Comparison of ENCODE assay signal across 8 cellular contexts in the genomic region with DNA sequence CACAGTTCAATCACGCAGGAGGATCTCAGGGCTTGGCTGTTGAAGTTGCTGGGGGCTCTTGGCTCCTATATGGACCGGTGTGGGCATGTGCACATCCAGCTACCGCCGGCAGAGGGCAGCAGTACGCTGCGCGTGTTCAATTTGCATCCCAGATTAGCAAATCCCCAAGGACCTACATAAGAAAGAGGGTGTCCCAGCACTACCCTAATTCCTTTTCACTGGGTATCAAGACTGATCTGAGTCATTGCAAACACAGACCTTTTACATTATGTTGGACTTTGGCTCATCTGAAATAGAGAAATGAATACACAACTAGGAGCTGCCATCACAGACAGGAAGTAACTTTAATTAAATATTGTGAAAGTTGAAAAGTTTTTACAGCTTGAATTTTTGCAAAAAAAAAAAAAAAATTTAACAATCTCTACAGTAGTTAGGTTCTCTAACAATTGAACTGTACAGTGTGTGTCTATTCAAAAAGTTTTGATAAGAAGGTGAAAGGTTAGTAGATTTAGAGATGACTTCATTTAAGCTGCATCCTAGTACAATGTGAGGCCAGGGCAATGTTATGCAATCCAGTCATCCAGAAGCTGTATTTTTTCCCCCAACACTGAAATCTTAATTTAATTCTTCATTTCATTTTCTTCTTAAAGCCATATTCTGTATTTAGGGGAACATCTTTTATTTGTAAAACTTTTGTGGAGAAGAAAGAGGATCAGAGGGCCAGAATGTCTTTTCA.
DNase-seq lines count a peak whose midpoint lies in the region; ATAC-seq and TF ChIP-seq lines count a peak whose summit lies in the region.

No MANE protein-coding gene starts in this region.

- H3K18ac ChIP-seq in IMR-90 (ENCODE audit: low read depth, low read length): no peak overlapping the region

- H3K9me3 Mint-ChIP-seq in activated T-helper 2 cell treated with anti-CD3 and anti-CD28 coated beads, Interferon-gamma antibody, Interleukin-2, Interleukin-4, amounts not matched to agents 10 μg/mL and 5 μg/mL and 100 μg/mL, durations not matched to agents 14 hours and 24 hours and 36 hours: no peaks in the 10 kb centered on the region
- no peaks in the 10 kb centered on the region for H3K9me3 Mint-ChIP-seq in osteocyte (ENCODE audit: unreplicated experiment)

- H3K23ac ChIP-seq in IMR-90 (ENCODE audit: low read depth, low read length): no peak overlapping the region

- no peak overlapping the region for H4K91ac ChIP-seq in IMR-90 (ENCODE audit: insufficient read depth, low read depth, low read length)

- 0% methylated on average over 4 of the region's 7 CpGs; no CpG with 5 or more reads in 1 of the 2 experiments for WGBS in IMR-90 (ENCODE audit: extremely low coverage in 2 of 2, insufficient read length in 1 of 2), 2 experiments

- POLR2A ChIA-PET in IMR-90 (lab: Charles Lee; ENCODE audit: unreplicated experiment): interaction anchor here (0.5 kb wide), 2 partner anchors 326 to 411 kb away, joined by 3 to 7 read pairs; no protein-coding TSS in a partner anchor

- CTCF ChIA-PET in IMR-90 (lab: Yijun Ruan, JAX): interaction anchor here (0.5 to 3.8 kb wide), 15 partner anchors 19 to 621 kb away, joined by 3 to 90 read pairs (median 4); partner anchors contain the start of gene EBF1

- H3K79me1 ChIP-seq in IMR-90 (ENCODE audit: low read depth in 1 of 2, low read length in 2 of 2): no peaks in the 10 kb centered on the region

- H3K9me3 ChIP-seq in IMR-90 (ENCODE audit: control insufficient read depth, insufficient read depth, low read length) (no peaks in the 10 kb centered on the region), tibial artery (no peaks in the 10 kb centered on the region)

- H3K9me1 ChIP-seq in IMR-90 (ENCODE audit: insufficient read depth, low read length): no peaks in the 10 kb centered on the region

- no peak overlapping the region for H4K8ac ChIP-seq in IMR-90 (ENCODE audit: low read depth in 2 of 2, low read length in 2 of 2)

- no peak overlapping the region for H4K5ac ChIP-seq in IMR-90 (ENCODE audit: low read depth, low read length)

- H3K56ac ChIP-seq in IMR-90 (ENCODE audit: extremely low read depth, insufficient read depth, low read length): no peak overlapping the region

- TF ChIP-seq RAD21 in IMR-90 (IDR thresholded peaks at IDR 0.05; ENCODE audit: low read length): peak; percentile 89

- ATAC-seq in GM21529 (IDR thresholded peaks at IDR 0.05; ENCODE audit: unreplicated experiment) (peak; percentile 92), IMR-90 (ENCODE audit: low read depth) (peak; percentile 95)

- H2BK120ac ChIP-seq in IMR-90 (ENCODE audit: low read depth, low read length): no peak overlapping the region

- H2AFZ ChIP-seq in IMR-90 (replicated peaks; ENCODE audit: low read length, poor library complexity): peak overlapping the region; percentile 24

- dilution Hi-C loops in IMR-90 (cut with HindIII; ENCODE audit: low sequenced_read_pairs, unreplicated experiment): loop anchor here (25.0 kb wide), 1 partner anchor 442 kb away; no protein-coding TSS in a partner anchor

- DNase-seq in Daoy (ENCODE audit: low read depth) (peak; percentile 80), IMR-90 (peak; percentile 60), RPMI8226 (peak; percentile 51), foreskin melanocyte (peak; percentile 62), osteocyte (ENCODE audit: extremely low spot score, unreplicated experiment) (no peak), tibial artery (peak; percentile 68 to 84)
- peak; percentile 41 for DNase-seq in activated T-helper 2 cell treated with anti-CD3 and anti-CD28 coated beads, Interferon-gamma antibody, Interleukin-2, Interleukin-4, amounts not matched to agents 10 μg/mL and 5 μg/mL and 100 μg/mL, durations not matched to agents 14 hours and 24 hours and 36 hours (ENCODE audit: low spot score)

- in situ Hi-C loops in IMR-90 (cut with MboI; ENCODE audit: low sequenced_read_pairs): no loop called here

- no peak overlapping the region for H2BK20ac ChIP-seq in IMR-90 (ENCODE audit: low read depth, low read length)

- H3K36me3 Mint-ChIP-seq in activated T-helper 2 cell treated with anti-CD3 and anti-CD28 coated beads, Interferon-gamma antibody, Interleukin-2, Interleukin-4, amounts not matched to agents 10 μg/mL and 5 μg/mL and 100 μg/mL, durations not matched to agents 14 hours and 24 hours and 36 hours (ENCODE audit: low read depth): no peaks in the 10 kb centered on the region
- peaks cover 28% of the 10 kb centered on the region for H3K36me3 Mint-ChIP-seq in osteocyte (ENCODE audit: unreplicated experiment)

- H3K4me1 Mint-ChIP-seq in activated T-helper 2 cell treated with anti-CD3 and anti-CD28 coated beads, Interferon-gamma antibody, Interleukin-2, Interleukin-4, amounts not matched to agents 10 μg/mL and 5 μg/mL and 100 μg/mL, durations not matched to agents 14 hours and 24 hours and 36 hours (ENCODE audit: low read depth): peaks cover 2% of the 10 kb centered on the region
- H3K4me1 Mint-ChIP-seq in osteocyte (ENCODE audit: unreplicated experiment): peaks cover 72% of the 10 kb centered on the region

- H3K4me3 Mint-ChIP-seq in activated T-helper 2 cell treated with anti-CD3 and anti-CD28 coated beads, Interferon-gamma antibody, Interleukin-2, Interleukin-4, amounts not matched to agents 10 μg/mL and 5 μg/mL and 100 μg/mL, durations not matched to agents 14 hours and 24 hours and 36 hours (ENCODE audit: low read depth): no peak overlapping the region
- no peak overlapping the region for H3K4me3 Mint-ChIP-seq in osteocyte (ENCODE audit: unreplicated experiment)

- no peak for TF ChIP-seq POLR2A in IMR-90 (IDR thresholded peaks at IDR 0.05; ENCODE audit: low read depth, low read length)

- intact Hi-C loops in IMR-90 (cut with micrococcal nuclease) (loop anchor here (1.0 kb wide), 4 partner anchors 411 to 620 kb away; no protein-coding TSS in a partner anchor), tibial artery (cut with DNase I; ENCODE audit: low total_unique reads) (loop anchor here (2.0 kb wide), 1 partner anchor 407 kb away; no protein-coding TSS in a partner anchor)
- intact Hi-C loops in activated T-helper 2 cell treated with anti-CD3 and anti-CD28 coated beads, Interferon-gamma antibody, Interleukin-2, Interleukin-4, amounts not matched to agents 10 μg/mL and 5 μg/mL and 100 μg/mL, durations not matched to agents 14 hours and 24 hours and 36 hours (cut with micrococcal nuclease): loop anchor here (1.0 to 5.0 kb wide), 3 partner anchors 411 to 518 kb away; no protein-coding TSS in a partner anchor

- H3K4me1 ChIP-seq in IMR-90 (ENCODE audit: control insufficient read depth, insufficient read depth, low read length) (no peaks in the 10 kb centered on the region), tibial artery (peaks cover 0 to 63% (median 35%) of the 10 kb centered on the region in 4 donors)

- no peak overlapping the region for H3K27ac ChIP-seq in IMR-90 (ENCODE audit: insufficient read depth, low read length)
- peak overlapping the region in 1 of 2 donors; percentile 14 for H3K27ac ChIP-seq in tibial artery

- H2BK15ac ChIP-seq in IMR-90 (ENCODE audit: low read depth, low read length): no peak overlapping the region

- no peak overlapping the region for H3K4ac ChIP-seq in IMR-90 (ENCODE audit: low read depth, low read length)

- no TSS peak for BruUV-seq in IMR-90 (replicated peaks; lab: Mats Ljungman, UMichigan)

- no peak overlapping the region for H3K4me3 ChIP-seq in IMR-90 (ENCODE audit: insufficient read depth, low read depth, low read length)
- no peak overlapping the region for H3K4me3 ChIP-seq in tibial artery

- no peak overlapping the region for H2AK9ac ChIP-seq in IMR-90 (replicated peaks; ENCODE audit: low read depth, low read length, poor library complexity)

- H4K20me1 ChIP-seq in IMR-90 (ENCODE audit: insufficient read depth, low read length): no peaks in the 10 kb centered on the region; the same call in 1 of the 2 replicates

- H3K4me2 ChIP-seq in IMR-90 (ENCODE audit: low read depth, low read length): no peak overlapping the region

- H3K27me3 Mint-ChIP-seq in activated T-helper 2 cell treated with anti-CD3 and anti-CD28 coated beads, Interferon-gamma antibody, Interleukin-2, Interleukin-4, amounts not matched to agents 10 μg/mL and 5 μg/mL and 100 μg/mL, durations not matched to agents 14 hours and 24 hours and 36 hours (ENCODE audit: low read depth): peaks cover 9% of the 10 kb centered on the region
- H3K27me3 Mint-ChIP-seq in osteocyte (ENCODE audit: unreplicated experiment): no peaks in the 10 kb centered on the region

- TF ChIP-seq CTCF in IMR-90 (conservative IDR thresholded peaks at IDR 0.05; ENCODE audit: low read depth, low read length) (peak; percentile 90), osteocyte (IDR thresholded peaks at IDR 0.05) (peak; percentile 96), tibial artery (IDR thresholded peaks at IDR 0.05) (peak; percentile 97)

- no peak overlapping the region for H2BK5ac ChIP-seq in IMR-90 (ENCODE audit: low read depth, low read length, poor library complexity, severe bottlenecking)

- no peak overlapping the region for H3K14ac ChIP-seq in IMR-90 (replicated peaks; ENCODE audit: low read depth, low read length)

- no peak overlapping the region for H3K9ac ChIP-seq in IMR-90 (ENCODE audit: low read depth, low read length)

- H2AK5ac ChIP-seq in IMR-90 (ENCODE audit: low read depth, low read length): no peak overlapping the region

- H3K36me3 ChIP-seq in IMR-90 (ENCODE audit: control insufficient read depth, insufficient read depth, low read length) (no peaks in the 10 kb centered on the region), tibial artery (no peaks in the 10 kb centered on the region)

- H3K27me3 ChIP-seq in IMR-90 (ENCODE audit: control insufficient read depth, insufficient read depth, low read length) (peaks cover 2% of the 10 kb centered on the region; the same call in 1 of the 2 replicates), tibial artery (no peaks in the 10 kb centered on the region)

- no peak overlapping the region for H3K27ac Mint-ChIP-seq in activated T-helper 2 cell treated with anti-CD3 and anti-CD28 coated beads, Interferon-gamma antibody, Interleukin-2, Interleukin-4, amounts not matched to agents 10 μg/mL and 5 μg/mL and 100 μg/mL, durations not matched to agents 14 hours and 24 hours and 36 hours
- peak overlapping the region; percentile 25 for H3K27ac Mint-ChIP-seq in osteocyte (ENCODE audit: unreplicated experiment)

TF ChIP-seq in IMR-90, 13 proteins besides CTCF, POLR2A, EP300 and RAD21 (continues in another document):
- TF ChIP-seq SMC3 (IDR thresholded peaks at IDR 0.05; ENCODE audit: low read depth, low read length): peak; percentile 97
- TF ChIP-seq RCOR1 (IDR thresholded peaks at IDR 0.05; ENCODE audit: insufficient replicate concordance, low read length): no peak
- no peak for TF ChIP-seq FOS (IDR thresholded peaks at IDR 0.05; ENCODE audit: low read depth, low read length)
